Comparison of ENCODE assay signal across 1 cellular context in genomic region chr10:124605481-124605855, GRCh38.
TF ChIP-seq lines count a peak whose summit lies in the region.

No MANE protein-coding gene starts in this region.

TF ChIP-seq in H1, 55 proteins besides CTCF, POLR2A, EP300 and RAD21:
- no peak for TF ChIP-seq SIN3A (conservative IDR thresholded peaks at IDR 0.05 in 1 of 2, IDR thresholded peaks at IDR 0.05 in 1 of 2; ENCODE audit: low read depth in 1 of 2, low read length in 2 of 2)
- 0 out of 2 replicates have a peak, but pooled peaks have one; percentile 20 for TF ChIP-seq KDM1A (IDR thresholded peaks at IDR 0.05; ENCODE audit: borderline replicate concordance, low read length)
TF ChIP-seq in H1: peak in this region for 1.
